ENCODE assay signal across 8 cellular contexts in the genomic region with DNA sequence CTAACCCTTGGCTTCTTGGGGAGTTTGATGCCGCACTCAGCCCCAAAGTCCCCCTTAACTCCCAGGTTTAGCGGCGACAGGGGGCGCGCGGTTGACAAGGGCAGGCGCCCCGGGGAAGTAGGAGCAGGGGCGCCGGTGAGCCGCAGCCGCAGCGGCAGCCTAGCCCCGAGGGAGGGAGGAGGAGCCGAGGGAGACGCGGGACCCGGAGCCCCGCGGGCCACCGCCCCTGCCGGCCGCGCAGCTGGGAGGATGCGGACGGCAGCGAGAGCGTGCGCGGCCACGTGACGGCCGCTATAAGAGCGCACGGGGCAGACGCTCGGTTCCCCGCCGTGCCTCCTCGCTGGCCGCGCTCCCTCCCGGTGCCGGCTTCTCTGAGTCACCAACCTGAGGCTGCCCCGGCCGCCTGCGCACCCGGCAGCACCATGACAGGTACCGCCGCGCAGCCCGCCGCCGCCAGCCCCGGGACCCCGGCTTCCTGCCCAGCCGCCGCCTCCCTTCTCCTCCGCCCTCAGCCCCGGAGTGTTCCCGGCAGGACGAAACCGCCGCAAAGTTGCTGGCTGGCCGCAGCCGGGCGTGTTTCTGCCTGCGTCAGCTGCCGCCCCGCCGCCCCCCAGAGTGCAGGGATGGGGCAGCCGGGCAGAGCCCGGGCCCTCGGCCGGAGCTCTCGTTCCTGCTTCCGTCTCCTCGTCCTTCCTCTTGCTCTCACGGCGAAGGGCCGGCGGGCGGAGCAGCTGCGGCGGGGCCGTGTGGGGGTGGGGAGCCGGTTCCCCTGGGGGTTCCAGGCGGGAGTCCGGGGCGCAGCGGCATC. TPM values are rescaled to one million over a fixed set of nuclear protein-coding genes. Genes with fewer than 3 reads are reported as not detected.
DNase-seq lines count a peak whose midpoint lies in the region; ATAC-seq and TF ChIP-seq lines count a peak whose summit lies in the region.

GYG1 (plus strand) TSS at position 322 of the 808 bp plus-strand sequence; CDS start at position 423, 101 bp downstream.

- ATAC-seq in right cardiac atrium, result peak; percentile 96 to 98

- peak; percentile 91 for DNase-seq in GM12865 (ENCODE audit: low read depth)
- no peak for DNase-seq in HFF-Myc (ENCODE audit: extremely low read depth, low read depth)
- DNase-seq in NAMALWA (ENCODE audit: low spot score), result peak; percentile 90
- peak; percentile 48 to 90 (median 68) for DNase-seq in T-helper 2 cell
- peak; percentile 89 to 95 (median 93) for DNase-seq in right cardiac atrium
- peak; percentile 82 for DNase-seq in putamen (ENCODE audit: low spot score)
- DNase-seq in vagina (ENCODE audit: extremely low spot score in 2 of 2), result no peak

- peak within 1 kb of the TSS; percentile 95 for H3K4me3 ChIP-seq in GM12865 (ENCODE audit: low read depth, low read length)
- H3K4me3 ChIP-seq in HFF-Myc (replicated peaks; ENCODE audit: low read depth, low read length), result peak within 1 kb of the TSS; percentile 76
- peak within 1 kb of the TSS; percentile 87 for H3K4me3 ChIP-seq in right cardiac atrium (ENCODE audit: low read length)
- H3K4me3 ChIP-seq in vagina, result peak within 1 kb of the TSS; percentile 76 to 98

- H3K9me3 ChIP-seq in right cardiac atrium (ENCODE audit: control insufficient read depth, low read length), result no peaks in the 10 kb centered on the region
- no peaks in the 10 kb centered on the region for H3K9me3 ChIP-seq in vagina

- TF ChIP-seq POLR2A in vagina (IDR thresholded peaks at IDR 0.05), result peak in 1 of 2 donors; percentile 68

- H3K36me3 ChIP-seq in vagina, result peaks cover 0 to 15% of the 10 kb centered on the region in 2 donors

- TF ChIP-seq CTCF in GM12865 (IDR thresholded peaks at IDR 0.05; ENCODE audit: insufficient read depth, low read depth, low read length, missing control alignments), result peak; percentile 13
- TF ChIP-seq CTCF in HFF-Myc (IDR thresholded peaks at IDR 0.05; ENCODE audit: low read depth, low read length, missing control alignments), result peak; percentile 33
- TF ChIP-seq CTCF in vagina (IDR thresholded peaks at IDR 0.05), result peak in 1 of 3 experiments; percentile 11

- intact Hi-C loops in right cardiac atrium (cut with DNase I), result no loop called here
- intact Hi-C loops in vagina (cut with DNase I), result no loop called here

- H3K4me1 ChIP-seq in right cardiac atrium (ENCODE audit: control insufficient read depth, insufficient read depth, low read length), result peaks cover 5% of the 10 kb centered on the region
- H3K4me1 ChIP-seq in vagina, result peaks cover 19% of the 10 kb centered on the region

- no peaks in the 10 kb centered on the region for H3K27me3 ChIP-seq in right cardiac atrium (ENCODE audit: control insufficient read depth, insufficient read depth)
- H3K27me3 ChIP-seq in vagina, result no peaks in the 10 kb centered on the region

- H3K27ac ChIP-seq in angular gyrus (ENCODE audit: low read depth, low read length), result peak within 1 kb of the TSS; percentile 40
- peak within 1 kb of the TSS; percentile 94 for H3K27ac ChIP-seq in right cardiac atrium (ENCODE audit: low read length)
- H3K27ac ChIP-seq in vagina, result peak within 1 kb of the TSS; percentile 96

- WGBS in right cardiac atrium, result under 1% methylated on average over 91 of the region's 91 CpGs

RNA-seq across cellular contexts. Expression of gene GYG1, which starts in this region (rescaled TPM):
- total RNA-seq in right cardiac atrium (100 to 1,000 TPM in 3 of 4 donors, 10 to 100 TPM in 1; 98.4 to 144 (median 117) TPM), vagina (45.9 TPM)
- polyA plus RNA-seq in right cardiac atrium, result 123 TPM

Comparison
In these comparisons a context has a peak if more than half of its experiments do, and no peak if none do; other contexts are left out.
1. DNase-seq: peak in GM12865 (single experiment), NAMALWA (single experiment), T-helper 2 cell (5 of 5), right cardiac atrium (3 of 3) and putamen (single experiment); none in HFF-Myc (single experiment) and vagina (0 of 2).
2. H3K27ac ChIP-seq: peak in every context shown above with its lines; median percentile 96 in vagina; 94 in right cardiac atrium; 40 in angular gyrus.
3. Peak in every context shown above with its lines, with median percentiles within 50 percentile points of each other: H3K4me3 ChIP-seq.